12 cellular contexts compared by ENCODE assay signal in genomic region chr9:79254900-79255651, GRCh38.
DNase-seq lines count a peak whose midpoint lies in the region; ATAC-seq, FAIRE-seq and TF ChIP-seq lines count a peak whose summit lies in the region.
"Had no signal": no experiment of that assay in that cellular context is flagged by ENCODE, and none has a peak within 500 bp of the region (broad histone marks: within the 10 kb centered on the region; RNA-seq: fewer than 3 reads in every experiment).

No MANE protein-coding gene starts in this region.

- FAIRE-seq in D721Med (lab: Jason Lieb, UNC) = peak; percentile 84

- TF ChIP-seq CTCF in D721Med (IDR thresholded peaks at IDR 0.05; ENCODE audit: insufficient read depth, missing control alignments) = peak; percentile 40
- peak; percentile 32; the same call in 1 of the 2 replicates for TF ChIP-seq CTCF in LNCAP (IDR thresholded peaks at IDR 0.05)
- TF ChIP-seq CTCF in WERI-Rb-1 (IDR thresholded peaks at IDR 0.05; ENCODE audit: low read depth, low read length) = peak; percentile 70

- H3K27me3 ChIP-seq in WERI-Rb-1 (ENCODE audit: insufficient read depth, low read depth, severe bottlenecking) = peaks cover 4% of the 10 kb centered on the region

- peak overlapping the region; percentile 18 for H3K27ac ChIP-seq in WERI-Rb-1

- DNase-seq in D721Med (ENCODE audit: insufficient read length, low spot score) = no peak
- DNase-seq in WERI-Rb-1 = peak; percentile 73
- DNase-seq in kidney glomerular epithelial cell (lab: John Stamatoyannopoulos, UW) = peak; percentile 3
- no peak for DNase-seq in left cardiac atrium
- DNase-seq in nucleus accumbens (lab: John Stamatoyannopoulos, UW) = no peak
- no peak for DNase-seq in activated CD4-positive, alpha-beta T cell treated with anti-CD3 and anti-CD28 coated beads for 1 hour
- DNase-seq: activated CD8-positive, alpha-beta T cell treated with anti-CD3 and anti-CD28 coated beads, Interleukin-2, amount 10 ng/mL, durations not matched to agents 7 days and 5 days; aorta; mucosa of descending colon; stimulated activated naive B cell treated with anti-CD40 and anti-IgM and Interleukin-4, amounts not matched to agents 10 μg/mL and 1 μg/mL and 100 μg/mL, for 72 hours had no signal

- H3K36me3 ChIP-seq in WERI-Rb-1 = no peaks in the 10 kb centered on the region

- peak overlapping the region; percentile 31 for H3K4me3 ChIP-seq in WERI-Rb-1 (ENCODE audit: low read depth, low read length)
- H3K4me3 ChIP-seq: mucosa of descending colon had no signal

- intact Hi-C loops in left cardiac atrium (cut with DNase I) = no loop called here

- ATAC-seq in HG03571 (IDR thresholded peaks at IDR 0.05; ENCODE audit: unreplicated experiment) (no peak), left cardiac atrium (no peak)
- ATAC-seq: activated CD8-positive, alpha-beta T cell treated with anti-CD3 and anti-CD28 coated beads, Interleukin-2, amount 10 ng/mL, durations not matched to agents 7 days and 5 days; mucosa of descending colon; stimulated activated naive B cell treated with anti-CD40 and anti-IgM and Interleukin-4, amounts not matched to agents 10 μg/mL and 1 μg/mL and 100 μg/mL, for 72 hours had no signal

- no peaks in the 10 kb centered on the region for H3K9me3 ChIP-seq in WERI-Rb-1 (ENCODE audit: severe bottlenecking)
- H3K9me3 ChIP-seq: mucosa of descending colon had no signal

Comparison
In these comparisons a context has a peak if more than half of its experiments do, and no peak if none do; other contexts are left out.
1. DNase-seq: peak in WERI-Rb-1 (single experiment) and kidney glomerular epithelial cell (single experiment); none in D721Med (single experiment), left cardiac atrium (single experiment), nucleus accumbens (0 of 56) and activated CD4-positive, alpha-beta T cell treated with anti-CD3 and anti-CD28 coated beads for 1 hour (single experiment).
2. Peak in every context shown above with its lines, with median percentiles within 50 percentile points of each other: CTCF ChIP-seq.